ENCODE assay signal across 1 cellular context in the genomic region with DNA sequence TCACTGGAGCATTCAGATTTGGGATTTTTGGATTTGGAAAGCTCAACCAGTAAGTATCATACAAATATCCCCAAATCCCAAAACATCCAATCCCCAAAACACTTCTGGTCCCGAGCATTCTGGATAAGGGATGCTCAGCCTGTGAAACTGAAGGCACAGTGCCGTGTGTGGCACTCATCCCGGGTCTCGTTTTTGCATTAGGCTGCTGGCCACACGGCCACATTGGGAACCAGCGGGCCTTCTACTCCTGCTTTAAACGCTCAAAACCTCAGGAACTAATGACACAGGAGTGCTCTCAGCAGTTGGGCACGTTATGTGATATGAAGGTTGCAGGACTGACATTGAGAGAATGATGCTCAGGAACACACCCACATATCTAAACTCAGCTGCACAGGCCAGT.
TF ChIP-seq lines count a peak whose summit lies in the region.

No MANE protein-coding gene starts in this region.

TF ChIP-seq in WTC11, 78 proteins besides CTCF, POLR2A, EP300 and RAD21 (continued from another document):
- TF ChIP-seq, protein P1, sequence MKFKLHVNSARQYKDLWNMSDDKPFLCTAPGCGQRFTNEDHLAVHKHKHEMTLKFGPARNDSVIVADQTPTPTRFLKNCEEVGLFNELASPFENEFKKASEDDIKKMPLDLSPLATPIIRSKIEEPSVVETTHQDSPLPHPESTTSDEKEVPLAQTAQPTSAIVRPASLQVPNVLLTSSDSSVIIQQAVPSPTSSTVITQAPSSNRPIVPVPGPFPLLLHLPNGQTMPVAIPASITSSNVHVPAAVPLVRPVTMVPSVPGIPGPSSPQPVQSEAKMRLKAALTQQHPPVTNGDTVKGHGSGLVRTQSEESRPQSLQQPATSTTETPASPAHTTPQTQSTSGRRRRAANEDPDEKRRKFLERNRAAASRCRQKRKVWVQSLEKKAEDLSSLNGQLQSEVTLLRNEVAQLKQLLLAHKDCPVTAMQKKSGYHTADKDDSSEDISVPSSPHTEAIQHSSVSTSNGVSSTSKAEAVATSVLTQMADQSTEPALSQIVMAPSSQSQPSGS (CRISPR knock-in tag; IDR thresholded peaks at IDR 0.05; ENCODE audit: borderline replicate concordance, low read depth): no peak
- no peak for TF ChIP-seq NFYB (CRISPR knock-in tag; conservative IDR thresholded peaks at IDR 0.05; ENCODE audit: low read depth)
- TF ChIP-seq, protein P2, sequence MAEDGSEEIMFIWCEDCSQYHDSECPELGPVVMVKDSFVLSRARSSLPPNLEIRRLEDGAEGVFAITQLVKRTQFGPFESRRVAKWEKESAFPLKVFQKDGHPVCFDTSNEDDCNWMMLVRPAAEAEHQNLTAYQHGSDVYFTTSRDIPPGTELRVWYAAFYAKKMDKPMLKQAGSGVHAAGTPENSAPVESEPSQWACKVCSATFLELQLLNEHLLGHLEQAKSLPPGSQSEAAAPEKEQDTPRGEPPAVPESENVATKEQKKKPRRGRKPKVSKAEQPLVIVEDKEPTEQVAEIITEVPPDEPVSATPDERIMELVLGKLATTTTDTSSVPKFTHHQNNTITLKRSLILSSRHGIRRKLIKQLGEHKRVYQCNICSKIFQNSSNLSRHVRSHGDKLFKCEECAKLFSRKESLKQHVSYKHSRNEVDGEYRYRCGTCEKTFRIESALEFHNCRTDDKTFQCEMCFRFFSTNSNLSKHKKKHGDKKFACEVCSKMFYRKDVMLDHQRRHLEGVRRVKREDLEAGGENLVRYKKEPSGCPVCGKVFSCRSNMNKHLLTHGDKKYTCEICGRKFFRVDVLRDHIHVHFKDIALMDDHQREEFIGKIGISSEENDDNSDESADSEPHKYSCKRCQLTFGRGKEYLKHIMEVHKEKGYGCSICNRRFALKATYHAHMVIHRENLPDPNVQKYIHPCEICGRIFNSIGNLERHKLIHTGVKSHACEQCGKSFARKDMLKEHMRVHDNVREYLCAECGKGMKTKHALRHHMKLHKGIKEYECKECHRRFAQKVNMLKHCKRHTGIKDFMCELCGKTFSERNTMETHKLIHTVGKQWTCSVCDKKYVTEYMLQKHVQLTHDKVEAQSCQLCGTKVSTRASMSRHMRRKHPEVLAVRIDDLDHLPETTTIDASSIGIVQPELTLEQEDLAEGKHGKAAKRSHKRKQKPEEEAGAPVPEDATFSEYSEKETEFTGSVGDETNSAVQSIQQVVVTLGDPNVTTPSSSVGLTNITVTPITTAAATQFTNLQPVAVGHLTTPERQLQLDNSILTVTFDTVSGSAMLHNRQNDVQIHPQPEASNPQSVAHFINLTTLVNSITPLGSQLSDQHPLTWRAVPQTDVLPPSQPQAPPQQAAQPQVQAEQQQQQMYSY (CRISPR knock-in tag; IDR thresholded peaks at IDR 0.05): no peak
- no peak for TF ChIP-seq GABPB1 (CRISPR knock-in tag; IDR thresholded peaks at IDR 0.05)
- no peak for TF ChIP-seq TEAD1 (CRISPR knock-in tag; IDR thresholded peaks at IDR 0.05)
- TF ChIP-seq, protein P3, sequence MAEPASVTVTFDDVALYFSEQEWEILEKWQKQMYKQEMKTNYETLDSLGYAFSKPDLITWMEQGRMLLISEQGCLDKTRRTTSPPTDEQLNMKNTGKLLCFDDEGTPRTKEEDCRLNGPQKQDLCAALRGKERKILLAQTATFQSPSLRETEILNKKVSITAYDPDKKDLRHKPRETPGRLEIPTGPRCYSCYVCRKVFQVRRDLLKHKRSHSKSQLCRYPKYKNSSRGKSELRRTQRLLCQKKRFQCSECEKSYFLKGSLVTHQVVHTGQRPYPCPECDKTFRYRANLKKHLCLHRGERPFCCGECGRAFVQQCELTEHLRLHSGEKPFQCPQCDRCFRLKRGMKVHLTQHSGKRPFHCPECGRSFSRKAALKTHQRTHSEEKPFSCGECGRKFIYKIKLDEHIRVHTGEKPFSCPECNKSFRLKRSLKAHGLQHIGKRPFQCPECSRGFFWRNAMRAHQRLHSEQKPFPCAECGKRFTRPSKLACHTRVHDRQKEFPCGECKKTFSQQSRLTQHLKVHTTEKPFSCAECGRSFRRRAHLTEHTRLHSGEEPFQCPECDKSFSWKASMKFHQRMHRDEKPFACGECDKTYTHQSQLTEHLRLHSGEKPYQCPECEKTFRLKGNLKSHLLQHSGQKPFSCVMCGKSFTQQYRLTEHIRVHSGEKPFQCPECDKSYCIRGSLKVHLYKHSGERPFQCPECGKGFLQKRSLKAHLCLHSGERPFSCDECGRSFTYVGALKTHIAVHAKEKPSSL (CRISPR knock-in tag; conservative IDR thresholded peaks at IDR 0.05): no peak
- no peak for TF ChIP-seq NFATC4 (CRISPR knock-in tag; IDR thresholded peaks at IDR 0.05)
- TF ChIP-seq, protein P4, sequence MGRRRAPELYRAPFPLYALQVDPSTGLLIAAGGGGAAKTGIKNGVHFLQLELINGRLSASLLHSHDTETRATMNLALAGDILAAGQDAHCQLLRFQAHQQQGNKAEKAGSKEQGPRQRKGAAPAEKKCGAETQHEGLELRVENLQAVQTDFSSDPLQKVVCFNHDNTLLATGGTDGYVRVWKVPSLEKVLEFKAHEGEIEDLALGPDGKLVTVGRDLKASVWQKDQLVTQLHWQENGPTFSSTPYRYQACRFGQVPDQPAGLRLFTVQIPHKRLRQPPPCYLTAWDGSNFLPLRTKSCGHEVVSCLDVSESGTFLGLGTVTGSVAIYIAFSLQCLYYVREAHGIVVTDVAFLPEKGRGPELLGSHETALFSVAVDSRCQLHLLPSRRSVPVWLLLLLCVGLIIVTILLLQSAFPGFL (CRISPR knock-in tag; IDR thresholded peaks at IDR 0.05; ENCODE audit: borderline replicate concordance): no peak
